Comparison of ENCODE assay signal across 9 cellular contexts in genomic region chr2:86298411-86299390, GRCh38. TPM values are rescaled to one million over a fixed set of nuclear protein-coding genes. Genes with fewer than 3 reads are reported as not detected.
DNase-seq lines count a peak whose midpoint lies in the region; ATAC-seq and FAIRE-seq lines count a peak whose summit lies in the region.
"Had no signal": no experiment of that assay in that cellular context is flagged by ENCODE, and none has a peak within 500 bp of the region (broad histone marks: within the 10 kb centered on the region; RNA-seq: fewer than 3 reads in every experiment).

No MANE protein-coding gene starts in this region.

- no peak for ATAC-seq in GM21515 (IDR thresholded peaks at IDR 0.05; ENCODE audit: unreplicated experiment)
- ATAC-seq in HG03095 (IDR thresholded peaks at IDR 0.05; ENCODE audit: unreplicated experiment): no peak
- no peak for ATAC-seq in HG03175 (IDR thresholded peaks at IDR 0.05; ENCODE audit: unreplicated experiment)

- H3K9me3 ChIP-seq in stomach smooth muscle (ENCODE audit: control insufficient read depth in 2 of 2, low read length in 2 of 2): no peaks in the 10 kb centered on the region

- no peak for FAIRE-seq in urothelium cell line (lab: Jason Lieb, UNC)

- no peaks in the 10 kb centered on the region for H3K27me3 ChIP-seq in stomach smooth muscle (ENCODE audit: control insufficient read depth in 1 of 2, insufficient read depth in 2 of 2, low read length in 2 of 2)

- no peaks in the 10 kb centered on the region for H3K36me3 ChIP-seq in stomach smooth muscle (ENCODE audit: control insufficient read depth in 2 of 2, insufficient read depth in 2 of 2, low read length in 2 of 2)

- H3K4me1 ChIP-seq in stomach smooth muscle (ENCODE audit: control insufficient read depth, insufficient read depth, low read length): peaks cover 61% of the 10 kb centered on the region

- H3K27ac ChIP-seq in caudate nucleus (ENCODE audit: low read depth, low read length): peak overlapping the region; percentile 77
- H3K27ac ChIP-seq in stomach smooth muscle (ENCODE audit: low read length): peak overlapping the region; percentile 82

- peak; percentile 24 for DNase-seq in HT1080 (ENCODE audit: low read depth)
- DNase-seq in caudate nucleus (lab: John Stamatoyannopoulos, UW): peak in 31 of 61 donors; percentile 5 to 64 (median 29)
- peak; percentile 66 for DNase-seq in inferior parietal cortex (ENCODE audit: extremely low spot score)
- no peak for DNase-seq in urothelium cell line (ENCODE audit: low spot score)

- H3K9ac ChIP-seq in stomach smooth muscle (ENCODE audit: low read length in 2 of 2): no peak overlapping the region

- peak overlapping the region in 1 of 2 donors; percentile 55 for H3K4me3 ChIP-seq in stomach smooth muscle (ENCODE audit: low read length in 2 of 2)

RNA-seq across cellular contexts. Expression of gene REEP1, which starts 38.7 kb away (rescaled TPM):
- total RNA-seq in HT1080 (2014; rRNA removed; shearing (Covaris generic)): 0.13 TPM in 1 of 2 replicates, not detected in the other
- 0.09 and 0.14 TPM in 2 replicates for polyA plus RNA-seq in HT1080 (2015; cell fraction: cytosol; rRNA removed)
- 0.04 and 0.24 TPM in 2 replicates for polyA plus RNA-seq in HT1080 (2015; cell fraction: nucleus; rRNA removed)
- polyA plus RNA-seq: IgD-negative memory B cell had no signal
